In genomic region chr2:117771969-117772630, GRCh38 we compare ENCODE assay signal across 1 cellular context.
TF ChIP-seq lines count a peak whose summit lies in the region.

No MANE protein-coding gene starts in this region.

TF ChIP-seq in HCT116, 20 proteins besides CTCF, POLR2A, EP300 and RAD21:
- TF ChIP-seq JUND (IDR thresholded peaks at IDR 0.05) (no peak), TCF7L2 (IDR thresholded peaks at IDR 0.05; ENCODE audit: borderline replicate concordance, extremely low read depth, insufficient read depth, insufficient read length) (no peak), ZBTB33 (IDR thresholded peaks at IDR 0.05; ENCODE audit: extremely low read depth, insufficient replicate concordance, low read length) (no peak)
